In genomic region chr15:99432271-99433025, GRCh38 we compare ENCODE assay signal across 13 cellular contexts.
DNase-seq lines count a peak whose midpoint lies in the region; ATAC-seq and TF ChIP-seq lines count a peak whose summit lies in the region.
"Had no signal": no experiment of that assay in that cellular context is flagged by ENCODE, and none has a peak within 500 bp of the region (broad histone marks: within the 10 kb centered on the region; RNA-seq: fewer than 3 reads in every experiment).

No MANE protein-coding gene starts in this region.

- TF ChIP-seq CTCF in brain microvascular endothelial cell (IDR thresholded peaks at IDR 0.05; ENCODE audit: low read depth, low read length, missing control alignments) (no peak), GM13977 (IDR thresholded peaks at IDR 0.05; ENCODE audit: extremely low read depth, insufficient read depth, missing control alignments) (no peak)

- H3K27me3 Mint-ChIP-seq in dendritic cell treated with granulocyte-macrophage colony-stimulating factor and Interleukin-4, amounts not matched to agents 40 ng/mL and 50 ng/mL, for 4 days: peaks cover 32% of the 10 kb centered on the region
- H3K27me3 Mint-ChIP-seq in naive thymus-derived CD4-positive, alpha-beta T cell: peaks cover 0 to 7% (median 0%) of the 10 kb centered on the region in 5 donors
- H3K27me3 Mint-ChIP-seq: activated T-helper 17 cell treated with anti-CD3 and anti-CD28 coated beads, Interleukin-2, amount 50 U/mL, for 72 hours had no signal

- H3K4me3 Mint-ChIP-seq in dendritic cell treated with granulocyte-macrophage colony-stimulating factor and Interleukin-4, amounts not matched to agents 40 ng/mL and 50 ng/mL, for 4 days: no peak overlapping the region
- peak overlapping the region in 8 of 10 donors; percentile 14 to 69 (median 56) for H3K4me3 Mint-ChIP-seq in naive thymus-derived CD4-positive, alpha-beta T cell
- H3K4me3 Mint-ChIP-seq: activated T-helper 17 cell treated with anti-CD3 and anti-CD28 coated beads, Interleukin-2, amount 50 U/mL, for 72 hours had no signal

- H3K36me3 Mint-ChIP-seq in dendritic cell treated with granulocyte-macrophage colony-stimulating factor and Interleukin-4, amounts not matched to agents 40 ng/mL and 50 ng/mL, for 4 days (ENCODE audit: low read depth): no peaks in the 10 kb centered on the region
- no peaks in the 10 kb centered on the region for H3K36me3 Mint-ChIP-seq in naive thymus-derived CD4-positive, alpha-beta T cell

- CTCF ChIA-PET in naive thymus-derived CD4-positive, alpha-beta T cell (lab: Charles Lee): interaction anchor here (1.2 to 1.6 kb wide), 2 partner anchors 8 to 11 kb away, joined by 7 read pairs; no protein-coding TSS in a partner anchor

- H3K4me3 ChIP-seq in naive thymus-derived CD4-positive, alpha-beta T cell (ENCODE audit: low read length): no peak overlapping the region
- no peak overlapping the region for H3K4me3 ChIP-seq in aorta (ENCODE audit: low read length in 2 of 2)
- H3K4me3 ChIP-seq in brain microvascular endothelial cell (ENCODE audit: low read depth, low read length): no peak overlapping the region
- H3K4me3 ChIP-seq: MG63 had no signal

- intact Hi-C loops in Right ventricle myocardium inferior (cut with DNase I) (no loop called here), left ventricle myocardium superior (cut with micrococcal nuclease) (no loop called here), aorta (cut with DNase I) (no loop called here)
- intact Hi-C loops in dendritic cell treated with granulocyte-macrophage colony-stimulating factor and Interleukin-4, amounts not matched to agents 40 ng/mL and 50 ng/mL, for 4 days (cut with micrococcal nuclease): no loop called here
- intact Hi-C loops in naive thymus-derived CD4-positive, alpha-beta T cell (cut with micrococcal nuclease): no loop called here

- H3K9me3 Mint-ChIP-seq in dendritic cell treated with granulocyte-macrophage colony-stimulating factor and Interleukin-4, amounts not matched to agents 40 ng/mL and 50 ng/mL, for 4 days: no peaks in the 10 kb centered on the region
- H3K9me3 Mint-ChIP-seq in naive thymus-derived CD4-positive, alpha-beta T cell: peaks cover 0 to 2% (median 0%) of the 10 kb centered on the region in 11 donors
- H3K9me3 Mint-ChIP-seq: activated T-helper 17 cell treated with anti-CD3 and anti-CD28 coated beads, Interleukin-2, amount 50 U/mL, for 72 hours had no signal

- H3K27ac ChIP-seq in naive thymus-derived CD4-positive, alpha-beta T cell (ENCODE audit: low read depth, low read length): peak overlapping the region; percentile 53
- H3K27ac ChIP-seq in aorta (ENCODE audit: low read depth in 1 of 2, low read length in 2 of 2) (no peak overlapping the region), brain microvascular endothelial cell (no peak overlapping the region)

- H3K4me1 Mint-ChIP-seq in dendritic cell treated with granulocyte-macrophage colony-stimulating factor and Interleukin-4, amounts not matched to agents 40 ng/mL and 50 ng/mL, for 4 days (ENCODE audit: low read depth): peaks cover 55% of the 10 kb centered on the region
- peaks cover 8 to 70% (median 50%) of the 10 kb centered on the region in 7 donors for H3K4me1 Mint-ChIP-seq in naive thymus-derived CD4-positive, alpha-beta T cell
- H3K4me1 Mint-ChIP-seq: activated T-helper 17 cell treated with anti-CD3 and anti-CD28 coated beads, Interleukin-2, amount 50 U/mL, for 72 hours had no signal

- DNase-seq in Right ventricle myocardium inferior (ENCODE audit: missing footprints) (peak; percentile 74), left ventricle myocardium superior (no peak), aorta (peak; percentile 37 to 63), brain microvascular endothelial cell (no peak), GM13977 (ENCODE audit: low spot score) (no peak)
- DNase-seq in naive thymus-derived CD4-positive, alpha-beta T cell: no peak
- DNase-seq: GOT3, mesendoderm had no signal

- POLR2A ChIA-PET in naive thymus-derived CD4-positive, alpha-beta T cell (lab: Charles Lee): interaction anchor here (1.1 to 6.8 kb wide), 5 partner anchors 8 to 134 kb away, joined by 3 to 71 read pairs (median 17); partner anchors contain the start of gene MEF2A

- ATAC-seq in Right ventricle myocardium inferior (no peak), left ventricle myocardium superior (no peak), aorta (ENCODE audit: low FRiP score) (no peak), GM21825 (IDR thresholded peaks at IDR 0.05; ENCODE audit: unreplicated experiment) (no peak)
- ATAC-seq in naive thymus-derived CD4-positive, alpha-beta T cell: no peak
- ATAC-seq: activated T-helper 17 cell treated with anti-CD3 and anti-CD28 coated beads, Interleukin-2, amount 50 U/mL, for 72 hours had no signal

- in situ Hi-C loops in brain microvascular endothelial cell (cut with HindIII; ENCODE audit: low pct_ligation_motif_present, low sequenced_read_pairs): no loop called here
- in situ Hi-C loops in GM13977 (cut with MboI; ENCODE audit: low pct_unique_long_range_greater_than_20kb, low sequenced_read_pairs, unreplicated experiment): no loop called here

- H3K27ac Mint-ChIP-seq in dendritic cell treated with granulocyte-macrophage colony-stimulating factor and Interleukin-4, amounts not matched to agents 40 ng/mL and 50 ng/mL, for 4 days: peak overlapping the region; percentile 82
- peak overlapping the region; percentile 59 to 90 (median 75) for H3K27ac Mint-ChIP-seq in naive thymus-derived CD4-positive, alpha-beta T cell
- H3K27ac Mint-ChIP-seq: activated T-helper 17 cell treated with anti-CD3 and anti-CD28 coated beads, Interleukin-2, amount 50 U/mL, for 72 hours; progenitor cell of endocrine pancreas had no signal

- H3K36me3 ChIP-seq in naive thymus-derived CD4-positive, alpha-beta T cell (ENCODE audit: control insufficient read depth in 2 of 3, insufficient read depth in 3 of 3, low read length in 3 of 3): no peaks in the 10 kb centered on the region
- H3K36me3 ChIP-seq in aorta (ENCODE audit: control insufficient read depth in 1 of 2, insufficient read depth in 2 of 2, low read length in 1 of 2): no peaks in the 10 kb centered on the region
- H3K36me3 ChIP-seq in brain microvascular endothelial cell (replicated peaks): no peaks in the 10 kb centered on the region
- H3K36me3 ChIP-seq: MG63 had no signal

- H3K9me3 ChIP-seq in naive thymus-derived CD4-positive, alpha-beta T cell (ENCODE audit: control insufficient read depth in 2 of 3, low read length in 3 of 3): no peaks in the 10 kb centered on the region
- no peaks in the 10 kb centered on the region for H3K9me3 ChIP-seq in aorta (ENCODE audit: control insufficient read depth, low read length)
- H3K9me3 ChIP-seq: MG63 had no signal

- no peaks in the 10 kb centered on the region for H3K27me3 ChIP-seq in naive thymus-derived CD4-positive, alpha-beta T cell (ENCODE audit: control insufficient read depth in 2 of 2, insufficient read depth in 2 of 2, low read length in 2 of 2)
- H3K27me3 ChIP-seq in aorta (ENCODE audit: control insufficient read depth in 1 of 2, insufficient read depth in 2 of 2, low read length in 1 of 2) (no peaks in the 10 kb centered on the region), brain microvascular endothelial cell (replicated peaks) (no peaks in the 10 kb centered on the region)
- H3K27me3 ChIP-seq: MG63 had no signal

- 96 to 97% methylated on average over 14 to 15 of the region's 15 CpGs for WGBS in aorta, 2 donors

- peaks cover 0 to 44% of the 10 kb centered on the region in 2 donors for H3K4me1 ChIP-seq in naive thymus-derived CD4-positive, alpha-beta T cell (ENCODE audit: control insufficient read depth in 2 of 2, insufficient read depth in 2 of 2, low read length in 2 of 2)
- H3K4me1 ChIP-seq in aorta (ENCODE audit: control insufficient read depth in 1 of 2, insufficient read depth in 2 of 2, low read length in 2 of 2): no peaks in the 10 kb centered on the region

Comparison
In these comparisons a context has a peak if more than half of its experiments do, and no peak if none do; other contexts are left out.
1. DNase-seq: peak in Right ventricle myocardium inferior (single experiment) and aorta (2 of 2); none in left ventricle myocardium superior (single experiment), naive thymus-derived CD4-positive, alpha-beta T cell (0 of 9), brain microvascular endothelial cell (single experiment) and GM13977 (single experiment).